In the genomic region with DNA sequence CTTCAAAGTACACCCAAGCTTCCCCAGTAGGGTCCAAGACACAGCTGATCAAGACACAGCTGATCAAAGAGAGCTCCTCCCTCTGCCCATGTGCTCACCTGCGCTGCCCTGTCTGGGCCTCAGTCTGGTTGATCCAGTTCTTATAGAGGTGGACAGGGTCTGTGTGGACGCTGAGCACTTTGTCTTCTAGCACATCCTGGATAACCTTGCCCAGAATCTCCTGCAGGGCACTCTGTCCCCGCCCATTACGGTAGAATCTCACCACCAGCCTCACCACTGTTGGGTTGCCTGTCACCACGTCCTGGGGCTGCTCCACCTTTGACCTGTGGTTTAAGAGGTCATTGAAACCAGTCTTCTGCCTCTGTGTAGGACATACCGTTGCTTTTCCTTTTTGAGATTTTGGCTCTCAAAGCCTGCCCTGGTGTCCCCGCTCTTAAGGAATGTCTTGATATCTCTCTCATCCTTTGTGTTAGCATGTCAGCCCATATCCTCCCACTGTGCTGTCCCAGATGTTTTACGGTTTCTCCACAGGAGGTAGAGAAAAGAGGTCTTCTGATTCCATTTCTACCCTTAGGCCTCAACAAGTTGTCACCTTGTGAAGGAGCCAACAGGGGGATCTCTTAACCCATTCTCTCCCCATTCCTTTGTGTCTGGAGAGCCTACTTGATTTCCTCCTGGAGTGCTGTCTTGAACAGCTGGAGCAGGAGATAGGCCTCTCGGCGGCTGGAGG, we compare ENCODE assay signal across 25 cellular contexts. TPM values are rescaled to one million over a fixed set of nuclear protein-coding genes. Genes with fewer than 3 reads are reported as not detected.
DNase-seq lines count a peak whose midpoint lies in the region; ATAC-seq and TF ChIP-seq lines count a peak whose summit lies in the region.
"Had no signal": no experiment of that assay in that cellular context is flagged by ENCODE, and none has a peak within 500 bp of the region (broad histone marks: within the 10 kb centered on the region; RNA-seq: fewer than 3 reads in every experiment).

No MANE protein-coding gene starts in this region.

- H3K4me1 Mint-ChIP-seq in WTC11 = peaks cover 9% of the 10 kb centered on the region; the same call in 1 of the 2 replicates
- H3K4me1 Mint-ChIP-seq: CD8-positive, alpha-beta memory T cell had no signal

- H3K36me3 ChIP-seq in mesenchymal stem cell (ENCODE audit: control insufficient read depth in 1 of 2, insufficient read depth in 2 of 2, low read depth in 1 of 2, low read length in 2 of 2) = peaks cover 21 to 35% of the 10 kb centered on the region in 2 experiments

- H3K4me3 ChIP-seq in mesenchymal stem cell (ENCODE audit: insufficient read depth in 1 of 2, low read depth in 1 of 2, low read length in 2 of 2) = no peak overlapping the region
- H3K4me3 ChIP-seq: SK-N-MC had no signal

- H3K9me3 ChIP-seq in mesenchymal stem cell (ENCODE audit: control insufficient read depth, low read length) = no peaks in the 10 kb centered on the region
- H3K9me3 ChIP-seq: BLaER1 treated with 17β-estradiol and CSF1 and Interleukin-3, amounts not matched to agents 10 nM and 100 nM had no signal

- POLR2A ChIA-PET in WTC11 (lab: Charles Lee) = no interaction called here

- H3K23ac ChIP-seq in mesenchymal stem cell (ENCODE audit: low read length in 2 of 2) = peak overlapping the region in 1 of 2 experiments; percentile 26

- peaks cover 41% of the 10 kb centered on the region for H3K36me3 Mint-ChIP-seq in WTC11
- H3K36me3 Mint-ChIP-seq: CD8-positive, alpha-beta memory T cell had no signal

- no peak overlapping the region for H4K91ac ChIP-seq in mesenchymal stem cell (ENCODE audit: low read length)

- no peak overlapping the region for H3K18ac ChIP-seq in mesenchymal stem cell (ENCODE audit: low read depth in 1 of 2, low read length in 2 of 2)

- no peak overlapping the region for H3K9ac ChIP-seq in mesenchymal stem cell (ENCODE audit: low read length)

- no peak overlapping the region for H2BK5ac ChIP-seq in mesenchymal stem cell (ENCODE audit: low read depth, low read length, poor library complexity, severe bottlenecking)

- H2AK5ac ChIP-seq in mesenchymal stem cell (ENCODE audit: low read length, severe bottlenecking) = no peak overlapping the region

- no peaks in the 10 kb centered on the region for H3K79me1 ChIP-seq in mesenchymal stem cell (replicated peaks; ENCODE audit: low read length, poor library complexity, severe bottlenecking)

- no peaks in the 10 kb centered on the region for H3K9me3 Mint-ChIP-seq in WTC11
- H3K9me3 Mint-ChIP-seq: CD8-positive, alpha-beta memory T cell had no signal

- CTCF ChIA-PET in WTC11 (lab: Charles Lee) = interaction anchor here (2.2 kb wide), 1 partner anchor 58 kb away, joined by 10 read pairs; no protein-coding TSS in a partner anchor

- no peak overlapping the region for H3K4me3 Mint-ChIP-seq in WTC11
- H3K4me3 Mint-ChIP-seq: CD8-positive, alpha-beta memory T cell had no signal

- H3K27ac Mint-ChIP-seq in WTC11 = peak overlapping the region; percentile 54

- H3K4me1 ChIP-seq in mesenchymal stem cell (ENCODE audit: control insufficient read depth, insufficient read depth, low read depth, low read length) = peaks cover 2% of the 10 kb centered on the region

- H2BK12ac ChIP-seq in mesenchymal stem cell (ENCODE audit: low read length in 2 of 2) = no peak overlapping the region

- H3K4me2 ChIP-seq in mesenchymal stem cell (ENCODE audit: low read length, poor library complexity, severe bottlenecking) = no peak overlapping the region

- H4K8ac ChIP-seq in mesenchymal stem cell (ENCODE audit: low read length) = peak overlapping the region; percentile 21

- DNase-seq in NCI-H526 (lab: John Stamatoyannopoulos, UW) (peak; percentile 68 to 74), NCI-H526 treated with DMSO at 0.1 percent for 48 hours (lab: John Stamatoyannopoulos, UW) (no peak), WTC11 (ENCODE audit: low spot score) (no peak), mesenchymal stem cell (no peak), iPS-NIHi7 (ENCODE audit: extremely low spot score) (no peak), DMS79 (lab: John Stamatoyannopoulos, UW) (no peak)
- DNase-seq: Calu3; CD8-positive, alpha-beta memory T cell; DMS153; GDM1; NCI-H1105 treated with DMSO at 0.1 percent for 48 hours; NCI-H2029 treated with DMSO at 0.1 percent for 48 hours; NCI-H345; NCI-H524 treated with DMSO at 0.1 percent for 48 hours; PC-3; RPMI8226; SHP77 had no signal

- H3K14ac ChIP-seq in mesenchymal stem cell (ENCODE audit: low read length in 2 of 2) = no peak overlapping the region

- no peak overlapping the region for H2AFZ ChIP-seq in mesenchymal stem cell (ENCODE audit: low read depth, low read length)

- no peaks in the 10 kb centered on the region for H3K27me3 ChIP-seq in mesenchymal stem cell (ENCODE audit: control insufficient read depth in 1 of 2, insufficient read depth in 1 of 2, low read length in 2 of 2)
- H3K27me3 ChIP-seq: BLaER1 treated with 17β-estradiol and CSF1 and Interleukin-3, amounts not matched to agents 10 nM and 100 nM had no signal

- TF ChIP-seq CTCF in WTC11 (IDR thresholded peaks at IDR 0.05) = no peak

- ATAC-seq in WTC11 = no peak
- ATAC-seq: HCT116, PC-3 had no signal

- no peak overlapping the region for H2BK15ac ChIP-seq in mesenchymal stem cell (ENCODE audit: low read depth, poor library complexity, severe bottlenecking)

- H3K27me3 Mint-ChIP-seq in WTC11 (ENCODE audit: low read depth) = no peaks in the 10 kb centered on the region
- H3K27me3 Mint-ChIP-seq: CD8-positive, alpha-beta memory T cell had no signal

- H3K27ac ChIP-seq in mesenchymal stem cell (ENCODE audit: low read length, poor library complexity, severe bottlenecking) = no peak overlapping the region
- H3K27ac ChIP-seq: 22Rv1, HL-60, SK-N-MC had no signal

- H2BK120ac ChIP-seq in mesenchymal stem cell (ENCODE audit: low read depth, low read length) = no peak overlapping the region

- WGBS in mesenchymal stem cell = 86% methylated on average over 10 of the region's 10 CpGs

- no peak overlapping the region for H3K4ac ChIP-seq in mesenchymal stem cell (ENCODE audit: low read depth in 1 of 2, low read length in 2 of 2)

TF ChIP-seq in WTC11, 78 proteins besides CTCF, POLR2A, EP300 and RAD21 (continues in another document):
- TF ChIP-seq SMAD3 (CRISPR knock-in tag; IDR thresholded peaks at IDR 0.05; ENCODE audit: borderline replicate concordance) (no peak), ZBTB21 (CRISPR knock-in tag; IDR thresholded peaks at IDR 0.05; ENCODE audit: borderline replicate concordance) (no peak), ZNF671 (CRISPR knock-in tag; IDR thresholded peaks at IDR 0.05) (no peak), FOXK1 (CRISPR knock-in tag; IDR thresholded peaks at IDR 0.05) (no peak), GABPB1 (CRISPR knock-in tag; IDR thresholded peaks at IDR 0.05) (no peak), ZNF317 (CRISPR knock-in tag; IDR thresholded peaks at IDR 0.05; ENCODE audit: borderline replicate concordance, low read depth) (no peak), ZNF423 (CRISPR knock-in tag; IDR thresholded peaks at IDR 0.05) (no peak)
- TF ChIP-seq, protein P1, sequence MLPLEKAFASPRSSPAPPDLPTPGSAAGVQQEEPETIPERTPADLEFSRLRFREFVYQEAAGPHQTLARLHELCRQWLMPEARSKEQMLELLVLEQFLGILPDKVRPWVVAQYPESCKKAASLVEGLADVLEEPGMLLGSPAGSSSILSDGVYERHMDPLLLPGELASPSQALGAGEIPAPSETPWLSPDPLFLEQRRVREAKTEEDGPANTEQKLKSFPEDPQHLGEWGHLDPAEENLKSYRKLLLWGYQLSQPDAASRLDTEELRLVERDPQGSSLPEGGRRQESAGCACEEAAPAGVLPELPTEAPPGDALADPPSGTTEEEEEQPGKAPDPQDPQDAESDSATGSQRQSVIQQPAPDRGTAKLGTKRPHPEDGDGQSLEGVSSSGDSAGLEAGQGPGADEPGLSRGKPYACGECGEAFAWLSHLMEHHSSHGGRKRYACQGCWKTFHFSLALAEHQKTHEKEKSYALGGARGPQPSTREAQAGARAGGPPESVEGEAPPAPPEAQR (CRISPR knock-in tag; IDR thresholded peaks at IDR 0.05) = no peak
- TF ChIP-seq, protein P2, sequence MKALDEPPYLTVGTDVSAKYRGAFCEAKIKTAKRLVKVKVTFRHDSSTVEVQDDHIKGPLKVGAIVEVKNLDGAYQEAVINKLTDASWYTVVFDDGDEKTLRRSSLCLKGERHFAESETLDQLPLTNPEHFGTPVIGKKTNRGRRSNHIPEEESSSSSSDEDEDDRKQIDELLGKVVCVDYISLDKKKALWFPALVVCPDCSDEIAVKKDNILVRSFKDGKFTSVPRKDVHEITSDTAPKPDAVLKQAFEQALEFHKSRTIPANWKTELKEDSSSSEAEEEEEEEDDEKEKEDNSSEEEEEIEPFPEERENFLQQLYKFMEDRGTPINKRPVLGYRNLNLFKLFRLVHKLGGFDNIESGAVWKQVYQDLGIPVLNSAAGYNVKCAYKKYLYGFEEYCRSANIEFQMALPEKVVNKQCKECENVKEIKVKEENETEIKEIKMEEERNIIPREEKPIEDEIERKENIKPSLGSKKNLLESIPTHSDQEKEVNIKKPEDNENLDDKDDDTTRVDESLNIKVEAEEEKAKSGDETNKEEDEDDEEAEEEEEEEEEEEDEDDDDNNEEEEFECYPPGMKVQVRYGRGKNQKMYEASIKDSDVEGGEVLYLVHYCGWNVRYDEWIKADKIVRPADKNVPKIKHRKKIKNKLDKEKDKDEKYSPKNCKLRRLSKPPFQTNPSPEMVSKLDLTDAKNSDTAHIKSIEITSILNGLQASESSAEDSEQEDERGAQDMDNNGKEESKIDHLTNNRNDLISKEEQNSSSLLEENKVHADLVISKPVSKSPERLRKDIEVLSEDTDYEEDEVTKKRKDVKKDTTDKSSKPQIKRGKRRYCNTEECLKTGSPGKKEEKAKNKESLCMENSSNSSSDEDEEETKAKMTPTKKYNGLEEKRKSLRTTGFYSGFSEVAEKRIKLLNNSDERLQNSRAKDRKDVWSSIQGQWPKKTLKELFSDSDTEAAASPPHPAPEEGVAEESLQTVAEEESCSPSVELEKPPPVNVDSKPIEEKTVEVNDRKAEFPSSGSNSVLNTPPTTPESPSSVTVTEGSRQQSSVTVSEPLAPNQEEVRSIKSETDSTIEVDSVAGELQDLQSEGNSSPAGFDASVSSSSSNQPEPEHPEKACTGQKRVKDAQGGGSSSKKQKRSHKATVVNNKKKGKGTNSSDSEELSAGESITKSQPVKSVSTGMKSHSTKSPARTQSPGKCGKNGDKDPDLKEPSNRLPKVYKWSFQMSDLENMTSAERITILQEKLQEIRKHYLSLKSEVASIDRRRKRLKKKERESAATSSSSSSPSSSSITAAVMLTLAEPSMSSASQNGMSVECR (CRISPR knock-in tag; IDR thresholded peaks at IDR 0.05; ENCODE audit: borderline replicate concordance) = no peak

RNA-seq across cellular contexts. Expression of a gene that starts 33.5 kb away (rescaled TPM):
- 30.8 to 33.3 TPM (median 33.3 TPM) in 3 replicates for total RNA-seq in WTC11 (2021)
- 1.6 TPM for polyA plus RNA-seq in mesenchymal stem cell (2013, experiment 1 of 2)
- polyA plus RNA-seq in mesenchymal stem cell (2013, experiment 2 of 2) = 1.2 TPM
- polyA plus RNA-seq: CD8-positive, alpha-beta memory T cell had no signal

RNA-seq across cellular contexts. Expression of a gene that starts 38.3 kb away (rescaled TPM):
- 20.6 to 24.1 TPM (median 24.0 TPM) in 3 replicates for total RNA-seq in WTC11 (2021)
- polyA plus RNA-seq in mesenchymal stem cell (2013, experiment 1 of 2) = 38.6 TPM
- 34.2 TPM for polyA plus RNA-seq in mesenchymal stem cell (2013, experiment 2 of 2)

RNA-seq across cellular contexts. Expression of a gene that starts 40.6 kb away (rescaled TPM):
- total RNA-seq in WTC11 (2021) = 0.09 to 0.20 TPM (median 0.11 TPM) in 3 replicates
- not detected for polyA plus RNA-seq in mesenchymal stem cell (2013, experiment 1 of 2)
- not detected for polyA plus RNA-seq in mesenchymal stem cell (2013, experiment 2 of 2)
- total RNA-seq: Calu3, Daoy, H1, HT-29, PC-3 had no signal

RNA-seq across cellular contexts. Expression of a gene that starts 52.7 kb away (rescaled TPM):
- 81.6 to 98.1 TPM (median 92.8 TPM) in 3 replicates for total RNA-seq in WTC11 (2021)
- 58.9 TPM for polyA plus RNA-seq in mesenchymal stem cell (2013, experiment 1 of 2)
- 58.1 TPM for polyA plus RNA-seq in mesenchymal stem cell (2013, experiment 2 of 2)

Comparison
In these comparisons a context has a peak if more than half of its experiments do, and no peak if none do; other contexts are left out.
1. DNase-seq: peak in NCI-H526 (2 of 2); none in NCI-H526 treated with DMSO at 0.1 percent for 48 hours (single experiment), WTC11 (single experiment), mesenchymal stem cell (single experiment), iPS-NIHi7 (single experiment) and DMS79 (single experiment).